11 cellular contexts compared by ENCODE assay signal in the genomic region with DNA sequence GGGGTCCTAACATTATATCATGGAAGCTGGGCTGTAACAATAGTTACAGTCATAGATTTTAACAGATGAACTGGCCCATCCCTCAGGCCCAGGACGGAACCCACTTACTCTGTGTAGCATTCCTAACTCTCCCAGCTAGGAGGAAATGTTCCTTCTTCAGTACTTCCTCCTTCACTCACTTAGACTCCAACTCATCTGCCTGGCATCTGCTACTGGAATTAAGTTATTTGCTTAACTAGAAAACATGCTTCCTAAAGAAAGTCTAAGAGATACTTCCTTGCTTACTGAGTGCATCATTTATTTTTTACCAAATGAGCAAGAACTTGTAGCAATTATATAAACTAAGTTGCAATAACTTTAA. TPM values are rescaled to one million over a fixed set of nuclear protein-coding genes. Genes with fewer than 3 reads are reported as not detected.
DNase-seq lines count a peak whose midpoint lies in the region; ATAC-seq, FAIRE-seq and TF ChIP-seq lines count a peak whose summit lies in the region.
"Had no signal": no experiment of that assay in that cellular context is flagged by ENCODE, and none has a peak within 500 bp of the region (broad histone marks: within the 10 kb centered on the region; RNA-seq: fewer than 3 reads in every experiment).

No MANE protein-coding gene starts in this region.

- H3K9me3 ChIP-seq in suprapubic skin: no peaks in the 10 kb centered on the region

- DNase-seq in HTR-8/SVneo (ENCODE audit: insufficient read length, low spot score) (peak; percentile 27), brain microvascular endothelial cell (peak; percentile 39), iPS-NIHi7 (ENCODE audit: extremely low spot score) (peak; percentile 19), suprapubic skin (ENCODE audit: low spot score in 2 of 2) (no peak)
- DNase-seq in activated CD4-positive, CD25-positive, alpha-beta regulatory T cell (lab: John Stamatoyannopoulos, UW): no peak
- DNase-seq in stimulated activated naive CD4-positive, alpha-beta T cell (lab: John Stamatoyannopoulos, UW): no peak
- DNase-seq: activated CD8-positive, alpha-beta T cell treated with anti-CD3 and anti-CD28 coated beads for 36 hours; activated naive CD8-positive, alpha-beta T cell treated with anti-CD3 and anti-CD28 coated beads, Interleukin-2, amount 10 ng/mL, durations not matched to agents 7 days and 5 days; naive thymus-derived CD4-positive, alpha-beta T cell; stimulated activated CD4-positive, alpha-beta T cell treated with anti-CD3 and anti-CD28 coated beads, Interleukin-2, amount 100 ng/mL, for 48 hours had no signal

- in situ Hi-C loops in brain microvascular endothelial cell (cut with HindIII; ENCODE audit: low pct_ligation_motif_present, low sequenced_read_pairs): no loop called here

- peaks cover 39% of the 10 kb centered on the region for H3K4me1 ChIP-seq in suprapubic skin

- peak; percentile 73 for FAIRE-seq in HTR-8/SVneo (lab: Jason Lieb, UNC)

- H3K36me3 ChIP-seq in brain microvascular endothelial cell (replicated peaks) (no peaks in the 10 kb centered on the region), suprapubic skin (peaks cover 14% of the 10 kb centered on the region)

- 47% methylated on average over 1 of the region's 1 CpG for WGBS in suprapubic skin

- no peak for TF ChIP-seq CTCF in brain microvascular endothelial cell (IDR thresholded peaks at IDR 0.05; ENCODE audit: low read depth, low read length, missing control alignments)
- no peak for TF ChIP-seq CTCF in suprapubic skin (IDR thresholded peaks at IDR 0.05)

- no peak for TF ChIP-seq POLR2A in suprapubic skin (IDR thresholded peaks at IDR 0.05)

- no peak for TF ChIP-seq EP300 in suprapubic skin (IDR thresholded peaks at IDR 0.05)

- no peak for ATAC-seq in HG03175 (IDR thresholded peaks at IDR 0.05; ENCODE audit: unreplicated experiment)
- ATAC-seq: activated CD8-positive, alpha-beta T cell treated with anti-CD3 and anti-CD28 coated beads for 36 hours; naive thymus-derived CD4-positive, alpha-beta T cell had no signal

- no peak overlapping the region for H3K4me3 ChIP-seq in brain microvascular endothelial cell (ENCODE audit: low read depth, low read length)
- no peak overlapping the region for H3K4me3 ChIP-seq in suprapubic skin

- no peaks in the 10 kb centered on the region for H3K27me3 ChIP-seq in brain microvascular endothelial cell (replicated peaks)
- H3K27me3 ChIP-seq in suprapubic skin: no peaks in the 10 kb centered on the region

- H3K27ac ChIP-seq in brain microvascular endothelial cell: no peak overlapping the region
- H3K27ac ChIP-seq in suprapubic skin: peak overlapping the region; percentile 5

RNA-seq across cellular contexts. Expression of a gene that starts 20.5 kb away (rescaled TPM):
- total RNA-seq in suprapubic skin: 10 to 100 TPM; 47.3 to 65.0 (median 51.1) TPM

Comparison
In these comparisons a context has a peak if more than half of its experiments do, and no peak if none do; other contexts are left out.
1. DNase-seq: peak in HTR-8/SVneo (single experiment), brain microvascular endothelial cell (single experiment) and iPS-NIHi7 (single experiment); none in suprapubic skin (0 of 2), activated CD4-positive, CD25-positive, alpha-beta regulatory T cell (0 of 4) and stimulated activated naive CD4-positive, alpha-beta T cell (0 of 6).